In the genomic region with DNA sequence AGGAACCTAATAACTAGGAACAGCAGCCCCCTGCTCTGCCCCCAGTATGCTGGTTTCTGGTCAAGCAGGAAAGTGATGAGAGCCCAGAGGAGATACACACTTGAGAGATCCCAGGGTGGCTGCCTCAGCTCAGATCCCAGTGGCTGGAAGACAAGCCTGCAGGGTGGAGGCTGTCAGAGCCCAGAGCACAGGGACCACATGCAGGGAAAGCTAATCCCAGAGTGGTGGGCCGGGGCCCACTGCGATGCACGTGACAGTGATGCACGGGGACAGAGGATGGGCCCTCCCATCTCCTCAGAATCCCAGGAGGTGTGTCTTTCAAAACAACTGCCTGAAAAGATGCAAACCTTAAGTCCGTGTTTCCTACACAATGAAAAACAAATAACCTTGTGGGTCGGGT, we compare ENCODE assay signal across 23 cellular contexts. TPM values are rescaled to one million over a fixed set of nuclear protein-coding genes. Genes with fewer than 3 reads are reported as not detected.
DNase-seq lines count a peak whose midpoint lies in the region; ATAC-seq, FAIRE-seq and TF ChIP-seq lines count a peak whose summit lies in the region.
"Had no signal": no experiment of that assay in that cellular context is flagged by ENCODE, and none has a peak within 500 bp of the region (broad histone marks: within the 10 kb centered on the region; RNA-seq: fewer than 3 reads in every experiment).

No MANE protein-coding gene starts in this region.

- H3K36me3 ChIP-seq in kidney (ENCODE audit: control insufficient read depth in 1 of 2, insufficient read depth in 2 of 2, low read length in 2 of 2) (no peaks in the 10 kb centered on the region), neuronal stem cell (replicated peaks in 1 of 2; ENCODE audit: control insufficient read depth in 2 of 2, insufficient read depth in 2 of 2, low read length in 2 of 2) (no peaks in the 10 kb centered on the region)

- H4K91ac ChIP-seq in neuronal stem cell (ENCODE audit: low read depth, low read length, poor library complexity) = no peak overlapping the region

- no peak overlapping the region for H3K4ac ChIP-seq in neuronal stem cell (ENCODE audit: low read length)

- no peak overlapping the region for H2AFZ ChIP-seq in neuronal stem cell (ENCODE audit: low read length)

- no peaks in the 10 kb centered on the region for H3K79me1 ChIP-seq in neuronal stem cell (ENCODE audit: low read depth, low read length)

- DNase-seq in NCI-H2227 (lab: John Stamatoyannopoulos, UW; ENCODE audit: unreplicated experiment) (peak; percentile 30), NCI-H2227 treated with DMSO at 0.1 percent for 48 hours (lab: John Stamatoyannopoulos, UW) (no peak), kidney (peak; percentile 29), neuronal stem cell (ENCODE audit: low spot score) (no peak), NCI-H1694 treated with DMSO at 0.1 percent for 48 hours (lab: John Stamatoyannopoulos, UW) (no peak)
- DNase-seq: 8988T; C1 segment of cervical spinal cord; CD4-positive, CD25-positive, alpha-beta regulatory T cell; CD8-positive, alpha-beta memory T cell; COR-L47; DMS 273 treated with DMSO at 0.1 percent for 48 hours; DMS53; DND-41; EL; GOT3; H7 had no signal

- H3K9ac ChIP-seq in kidney (ENCODE audit: low read length in 2 of 2) = no peak overlapping the region
- H3K9ac ChIP-seq in neuronal stem cell (ENCODE audit: low read depth, low read length, poor library complexity) = no peak overlapping the region

- no peak overlapping the region for H3K23ac ChIP-seq in neuronal stem cell (ENCODE audit: low read depth, low read length, poor library complexity)

- no peak for ATAC-seq in HG02970 (IDR thresholded peaks at IDR 0.05; ENCODE audit: low FRiP score, unreplicated experiment)
- no peak for ATAC-seq in GM18498 (IDR thresholded peaks at IDR 0.05; ENCODE audit: unreplicated experiment)
- ATAC-seq: GM12878, HCT116 had no signal

- peak overlapping the region; percentile 11 for H3K18ac ChIP-seq in neuronal stem cell (ENCODE audit: low read length)

- no peaks in the 10 kb centered on the region for H3K9me3 Mint-ChIP-seq in brain
- H3K9me3 Mint-ChIP-seq: CD8-positive, alpha-beta memory T cell had no signal

- peaks cover 0 to 25% (median 0%) of the 10 kb centered on the region in 3 experiments for H3K27me3 ChIP-seq in neuronal stem cell (ENCODE audit: control insufficient read depth in 3 of 3, insufficient read depth in 3 of 3, low read depth in 1 of 3, low read length in 3 of 3)

- no peak for TF ChIP-seq CTCF in brain (conservative IDR thresholded peaks at IDR 0.05)
- no peak for TF ChIP-seq CTCF in kidney (IDR thresholded peaks at IDR 0.05; ENCODE audit: borderline replicate concordance, extremely low read depth, insufficient read depth)

- H3K4me1 ChIP-seq in kidney (ENCODE audit: control insufficient read depth in 1 of 2, insufficient read depth in 1 of 2, low read depth in 1 of 2, low read length in 2 of 2) (no peaks in the 10 kb centered on the region), neuronal stem cell (ENCODE audit: control insufficient read depth in 2 of 2, insufficient read depth in 1 of 2, low read depth in 1 of 2, low read length in 2 of 2) (peaks cover 5 to 6% of the 10 kb centered on the region in 2 donors)

- no peak overlapping the region for H3K4me3 ChIP-seq in kidney (ENCODE audit: low read length in 2 of 2)
- no peak overlapping the region for H3K4me3 ChIP-seq in neuronal stem cell (ENCODE audit: low read length in 2 of 2)
- H3K4me3 ChIP-seq: GM12878 had no signal

- intact Hi-C loops in kidney (cut with DNase I) = no loop called here

- H3K27ac Mint-ChIP-seq in brain = peak overlapping the region; percentile 8 to 97 (median 47)
- H3K27ac Mint-ChIP-seq: CD4-positive, CD25-positive, alpha-beta regulatory T cell; CD8-positive, alpha-beta memory T cell had no signal

- peak overlapping the region in 4 of 5 experiments; percentile 0 to 72 (median 50) for H3K4me3 Mint-ChIP-seq in brain
- H3K4me3 Mint-ChIP-seq: CD4-positive, CD25-positive, alpha-beta regulatory T cell; CD8-positive, alpha-beta memory T cell had no signal

- H3K4me1 Mint-ChIP-seq in brain = peaks cover 51% of the 10 kb centered on the region
- H3K4me1 Mint-ChIP-seq: CD4-positive, CD25-positive, alpha-beta regulatory T cell; CD8-positive, alpha-beta memory T cell had no signal

- H2BK12ac ChIP-seq in neuronal stem cell (ENCODE audit: low read length) = no peak overlapping the region

- no peak overlapping the region for H2BK15ac ChIP-seq in neuronal stem cell (ENCODE audit: low read length)

- no peaks in the 10 kb centered on the region for H3K36me3 Mint-ChIP-seq in brain
- H3K36me3 Mint-ChIP-seq: CD4-positive, CD25-positive, alpha-beta regulatory T cell; CD8-positive, alpha-beta memory T cell had no signal

- H3K27me3 Mint-ChIP-seq in brain = peaks cover 19% of the 10 kb centered on the region

- no peak for FAIRE-seq in kidney (lab: Jason Lieb, UNC)
- FAIRE-seq: GM12878 had no signal

- H2BK120ac ChIP-seq in neuronal stem cell (ENCODE audit: low read depth, low read length) = no peak overlapping the region

- WGBS in neuronal stem cell (ENCODE audit: extremely low coverage in 2 of 2, insufficient read length in 2 of 2, insufficient replicate concordance in 1 of 2), 2 donors = no CpG with 5 or more reads among the region's 6 CpGs

- no peak overlapping the region for H3K14ac ChIP-seq in neuronal stem cell (ENCODE audit: low read length)

- H3K27ac ChIP-seq in kidney (ENCODE audit: low read depth in 2 of 2, low read length in 2 of 2) (no peak overlapping the region), neuronal stem cell (replicated peaks; ENCODE audit: low read length) (no peak overlapping the region)

- H3K9me3 ChIP-seq in kidney (ENCODE audit: control insufficient read depth in 1 of 2, low read length in 2 of 2) (no peaks in the 10 kb centered on the region), neuronal stem cell (replicated peaks in 1 of 2; ENCODE audit: control insufficient read depth in 2 of 2, insufficient read depth in 1 of 2, low read depth in 1 of 2, low read length in 2 of 2) (no peaks in the 10 kb centered on the region)

- no peak overlapping the region for H4K8ac ChIP-seq in neuronal stem cell (ENCODE audit: low read depth, low read length)

- no peak overlapping the region for H2AK5ac ChIP-seq in neuronal stem cell (ENCODE audit: low read depth, low read length)

- H2BK5ac ChIP-seq in neuronal stem cell (ENCODE audit: low read length) = no peak overlapping the region

- H3K4me2 ChIP-seq in neuronal stem cell (ENCODE audit: insufficient read depth, low read length, poor library complexity, severe bottlenecking) = no peak overlapping the region

RNA-seq across cellular contexts. Expression of a gene that starts 29.1 kb away (rescaled TPM):
- polyA plus RNA-seq in brain (ENCODE audit: insufficient read depth, low read depth, low replicate concordance) (599 TPM), kidney (ENCODE audit: insufficient read depth, low read depth, low replicate concordance) (0.26 TPM)
- 0.66 TPM for total RNA-seq in kidney
- 122 TPM for polyA plus RNA-seq in neuronal stem cell (2013, experiment 1 of 2)
- polyA plus RNA-seq in neuronal stem cell (2013, experiment 2 of 2) = 121 TPM
- total RNA-seq: CD4-positive, CD25-positive, alpha-beta regulatory T cell; CD8-positive, alpha-beta memory T cell; G401; HT-29 had no signal
- polyA plus RNA-seq: CD4-positive, CD25-positive, alpha-beta regulatory T cell had no signal

Comparison
In these comparisons a context has a peak if more than half of its experiments do, and no peak if none do; other contexts are left out.
1. DNase-seq: peak in NCI-H2227 (single experiment) and kidney (single experiment); none in NCI-H2227 treated with DMSO at 0.1 percent for 48 hours (single experiment), neuronal stem cell (single experiment) and NCI-H1694 treated with DMSO at 0.1 percent for 48 hours (single experiment).
2. RNA of a gene that starts 29.1 kb away (polyA plus RNA-seq): 599 TPM in brain (single experiment); 0.26 TPM in kidney (single experiment); every median in the first group is over 100 times any median in the second.